ENCODE assay signal across 2 cellular contexts in the genomic region with DNA sequence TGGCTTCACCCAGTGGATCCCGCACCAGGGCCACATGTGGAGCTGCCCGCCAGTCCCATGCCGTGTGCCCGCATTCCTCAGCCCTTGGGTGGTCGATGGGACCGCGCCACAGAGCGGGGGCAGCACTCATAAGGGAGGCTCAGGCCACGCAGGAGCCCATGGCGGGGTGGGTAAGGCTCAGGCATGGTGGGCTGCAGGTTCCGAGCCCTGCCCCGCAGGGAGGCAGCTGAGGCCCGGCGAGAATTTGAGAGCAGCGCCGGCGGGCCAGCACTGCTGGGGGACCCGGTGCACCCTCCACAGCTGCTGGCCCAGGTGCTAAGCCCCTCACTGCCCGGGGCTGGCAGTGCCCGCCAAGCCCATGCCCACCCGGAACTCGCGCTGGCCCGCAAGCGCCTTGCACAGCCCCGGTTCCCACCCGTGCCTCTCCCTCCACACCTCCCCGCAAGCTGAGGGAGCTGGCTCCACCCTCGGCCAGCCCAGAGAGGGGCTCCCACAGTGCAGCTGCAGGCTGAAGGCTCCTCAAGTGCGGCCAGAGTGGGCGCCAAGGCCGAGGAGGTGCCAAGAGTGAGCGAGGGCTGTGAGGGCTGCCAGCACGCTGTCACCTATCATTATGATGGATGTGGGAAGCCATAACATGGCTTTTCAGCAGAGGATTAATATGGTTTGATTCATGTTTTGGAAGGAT.
TF ChIP-seq lines count a peak whose summit lies in the region.

No MANE protein-coding gene starts in this region.

TF ChIP-seq in K562, 482 proteins besides CTCF, POLR2A, EP300 and RAD21:
- TF ChIP-seq HLTF (IDR thresholded peaks at IDR 0.05) (peak; percentile 59; the same call in 1 of the 2 replicates), POLR2G (IDR thresholded peaks at IDR 0.05; ENCODE audit: low read depth, low read length) (peak; percentile 40; the same call in 1 of the 2 replicates), HNRNPL (IDR thresholded peaks at IDR 0.05; ENCODE audit: low read depth, low read length) (0 out of 2 replicates have a peak, but pooled peaks have one; percentile 22), CBX5 (IDR thresholded peaks at IDR 0.05; ENCODE audit: borderline replicate concordance, low read depth) (0 out of 2 replicates have a peak, but pooled peaks have one; percentile 77), CBX1 (IDR thresholded peaks at IDR 0.05; ENCODE audit: low read depth) (peak; percentile 34; the same call in 1 of the 2 replicates)
- TF ChIP-seq, protein P1, sequence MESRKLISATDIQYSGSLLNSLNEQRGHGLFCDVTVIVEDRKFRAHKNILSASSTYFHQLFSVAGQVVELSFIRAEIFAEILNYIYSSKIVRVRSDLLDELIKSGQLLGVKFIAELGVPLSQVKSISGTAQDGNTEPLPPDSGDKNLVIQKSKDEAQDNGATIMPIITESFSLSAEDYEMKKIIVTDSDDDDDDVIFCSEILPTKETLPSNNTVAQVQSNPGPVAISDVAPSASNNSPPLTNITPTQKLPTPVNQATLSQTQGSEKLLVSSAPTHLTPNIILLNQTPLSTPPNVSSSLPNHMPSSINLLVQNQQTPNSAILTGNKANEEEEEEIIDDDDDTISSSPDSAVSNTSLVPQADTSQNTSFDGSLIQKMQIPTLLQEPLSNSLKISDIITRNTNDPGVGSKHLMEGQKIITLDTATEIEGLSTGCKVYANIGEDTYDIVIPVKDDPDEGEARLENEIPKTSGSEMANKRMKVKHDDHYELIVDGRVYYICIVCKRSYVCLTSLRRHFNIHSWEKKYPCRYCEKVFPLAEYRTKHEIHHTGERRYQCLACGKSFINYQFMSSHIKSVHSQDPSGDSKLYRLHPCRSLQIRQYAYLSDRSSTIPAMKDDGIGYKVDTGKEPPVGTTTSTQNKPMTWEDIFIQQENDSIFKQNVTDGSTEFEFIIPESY (CRISPR knock-in tag; IDR thresholded peaks at IDR 0.05): peak; percentile 54; the same call in 1 of the 2 replicates
- TF ChIP-seq, protein P2, sequence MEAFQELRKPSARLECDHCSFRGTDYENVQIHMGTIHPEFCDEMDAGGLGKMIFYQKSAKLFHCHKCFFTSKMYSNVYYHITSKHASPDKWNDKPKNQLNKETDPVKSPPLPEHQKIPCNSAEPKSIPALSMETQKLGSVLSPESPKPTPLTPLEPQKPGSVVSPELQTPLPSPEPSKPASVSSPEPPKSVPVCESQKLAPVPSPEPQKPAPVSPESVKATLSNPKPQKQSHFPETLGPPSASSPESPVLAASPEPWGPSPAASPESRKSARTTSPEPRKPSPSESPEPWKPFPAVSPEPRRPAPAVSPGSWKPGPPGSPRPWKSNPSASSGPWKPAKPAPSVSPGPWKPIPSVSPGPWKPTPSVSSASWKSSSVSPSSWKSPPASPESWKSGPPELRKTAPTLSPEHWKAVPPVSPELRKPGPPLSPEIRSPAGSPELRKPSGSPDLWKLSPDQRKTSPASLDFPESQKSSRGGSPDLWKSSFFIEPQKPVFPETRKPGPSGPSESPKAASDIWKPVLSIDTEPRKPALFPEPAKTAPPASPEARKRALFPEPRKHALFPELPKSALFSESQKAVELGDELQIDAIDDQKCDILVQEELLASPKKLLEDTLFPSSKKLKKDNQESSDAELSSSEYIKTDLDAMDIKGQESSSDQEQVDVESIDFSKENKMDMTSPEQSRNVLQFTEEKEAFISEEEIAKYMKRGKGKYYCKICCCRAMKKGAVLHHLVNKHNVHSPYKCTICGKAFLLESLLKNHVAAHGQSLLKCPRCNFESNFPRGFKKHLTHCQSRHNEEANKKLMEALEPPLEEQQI (IDR thresholded peaks at IDR 0.05): 0 out of 2 replicates have a peak, but pooled peaks have one; percentile 49

TF ChIP-seq in HepG2, 621 proteins besides CTCF, POLR2A, EP300 and RAD21:
- TF ChIP-seq ZNF850 (CRISPR knock-in tag; conservative IDR thresholded peaks at IDR 0.05) (peak; percentile 100), RBFOX2 (IDR thresholded peaks at IDR 0.05; ENCODE audit: low read depth, low read length) (0 out of 2 replicates have a peak, but pooled peaks have one; percentile 32)
